23 cellular contexts compared by ENCODE assay signal in genomic region chr3:74301058-74301457, GRCh38.
A peak's percentile ranks its signal among the peaks of the same experiment; 100 is the strongest.
DNase-seq lines count a peak whose midpoint lies in the region; ATAC-seq and TF ChIP-seq lines count a peak whose summit lies in the region.
"Had no signal": no experiment of that assay in that cellular context is flagged by ENCODE, and none has a peak within 500 bp of the region (broad histone marks: within the 10 kb centered on the region; RNA-seq: fewer than 3 reads in every experiment).

No MANE protein-coding gene starts in this region.

- H3K36me3 ChIP-seq in esophagus squamous epithelium, result no peaks in the 10 kb centered on the region
- H3K36me3 ChIP-seq in Peyer's patch, result no peaks in the 10 kb centered on the region
- H3K36me3 ChIP-seq: BLaER1, SJSA1 had no signal

- intact Hi-C loops in Right ventricle myocardium superior (cut with DNase I) (no loop called here), left cardiac atrium (cut with DNase I) (no loop called here), esophagus squamous epithelium (cut with DNase I) (no loop called here)

- no peaks in the 10 kb centered on the region for H3K9me3 ChIP-seq in esophagus squamous epithelium
- no peaks in the 10 kb centered on the region for H3K9me3 ChIP-seq in Peyer's patch
- H3K9me3 ChIP-seq: BLaER1, SJSA1 had no signal

- H3K4me3 ChIP-seq in esophagus squamous epithelium, result no peak overlapping the region
- no peak overlapping the region for H3K4me3 ChIP-seq in Peyer's patch
- H3K4me3 ChIP-seq: BLaER1, SJSA1 had no signal

- no peak overlapping the region for H3K27ac ChIP-seq in esophagus squamous epithelium
- no peak overlapping the region for H3K27ac ChIP-seq in Peyer's patch
- H3K27ac ChIP-seq: BLaER1, KMS-11, SJSA1 had no signal

- ATAC-seq in Right ventricle myocardium superior (ENCODE audit: poor library complexity) (peak; percentile 69), left cardiac atrium (no peak), SK-N-SH treated with all-trans-retinoic acid at 6 μM for 48 hours (no peak)
- ATAC-seq: T-helper 17 cell had no signal

- H3K27me3 ChIP-seq in esophagus squamous epithelium, result no peaks in the 10 kb centered on the region
- H3K27me3 ChIP-seq in Peyer's patch, result no peaks in the 10 kb centered on the region
- H3K27me3 ChIP-seq: BLaER1, SJSA1 had no signal

- H3K4me1 ChIP-seq in esophagus squamous epithelium, result no peaks in the 10 kb centered on the region
- no peaks in the 10 kb centered on the region for H3K4me1 ChIP-seq in Peyer's patch
- H3K4me1 ChIP-seq: BLaER1, SJSA1 had no signal

- DNase-seq in Right ventricle myocardium superior (no peak), left cardiac atrium (no peak), NCI-H2081 treated with DMSO at 0.1 percent for 48 hours (lab: John Stamatoyannopoulos, UW) (peak; percentile 9), esophagus squamous epithelium (lab: John Stamatoyannopoulos, UW) (no peak), DMS114 treated with DMSO at 0.1 percent for 48 hours (lab: John Stamatoyannopoulos, UW; ENCODE audit: unreplicated experiment) (no peak), Peyer's patch (no peak)
- DNase-seq: ACHN; CD4-positive, alpha-beta T cell; DMS153; GOT3; HCEC 1CT; IMR-90; NCI-H1092 treated with DMSO at 0.1 percent for 48 hours; NCI-H1694; NCI-H226; NCI-H510A treated with DMSO at 0.1 percent for 48 hours; NK-92 treated with Interleukin-12 subunit alpha and Interleukin-12 subunit beta, amount 100 ng/mL, for 24 hours; SW 1271; T-helper 17 cell had no signal

- TF ChIP-seq POLR2A in esophagus squamous epithelium (IDR thresholded peaks at IDR 0.05) (no peak), Peyer's patch (IDR thresholded peaks at IDR 0.05) (no peak)

- TF ChIP-seq CTCF in esophagus squamous epithelium (IDR thresholded peaks at IDR 0.05), result no peak
- no peak for TF ChIP-seq CTCF in Peyer's patch (IDR thresholded peaks at IDR 0.05)

TF ChIP-seq in SK-N-SH treated with all-trans-retinoic acid at 6 μM for 48 hours, 23 proteins besides CTCF, POLR2A, EP300 and RAD21:
- TF ChIP-seq CREB5 (CRISPR knock-in tag; IDR thresholded peaks at IDR 0.05; ENCODE audit: low read depth) (no peak), ARNTL (CRISPR knock-in tag; IDR thresholded peaks at IDR 0.05; ENCODE audit: borderline replicate concordance, low read depth) (no peak), GLIS3 (CRISPR knock-in tag; IDR thresholded peaks at IDR 0.05) (no peak), TCF4 (CRISPR knock-in tag; IDR thresholded peaks at IDR 0.05; ENCODE audit: borderline replicate concordance) (peak; percentile 56), POU6F1 (CRISPR knock-in tag; IDR thresholded peaks at IDR 0.05; ENCODE audit: borderline replicate concordance, low read depth) (no peak), ZNF565 (CRISPR knock-in tag; conservative IDR thresholded peaks at IDR 0.05; ENCODE audit: low read depth) (no peak), ISL1 (CRISPR knock-in tag; IDR thresholded peaks at IDR 0.05) (peak; percentile 43; the same call in 1 of the 2 replicates)
